Comparison of ENCODE assay signal across 1 cellular context in the genomic region with DNA sequence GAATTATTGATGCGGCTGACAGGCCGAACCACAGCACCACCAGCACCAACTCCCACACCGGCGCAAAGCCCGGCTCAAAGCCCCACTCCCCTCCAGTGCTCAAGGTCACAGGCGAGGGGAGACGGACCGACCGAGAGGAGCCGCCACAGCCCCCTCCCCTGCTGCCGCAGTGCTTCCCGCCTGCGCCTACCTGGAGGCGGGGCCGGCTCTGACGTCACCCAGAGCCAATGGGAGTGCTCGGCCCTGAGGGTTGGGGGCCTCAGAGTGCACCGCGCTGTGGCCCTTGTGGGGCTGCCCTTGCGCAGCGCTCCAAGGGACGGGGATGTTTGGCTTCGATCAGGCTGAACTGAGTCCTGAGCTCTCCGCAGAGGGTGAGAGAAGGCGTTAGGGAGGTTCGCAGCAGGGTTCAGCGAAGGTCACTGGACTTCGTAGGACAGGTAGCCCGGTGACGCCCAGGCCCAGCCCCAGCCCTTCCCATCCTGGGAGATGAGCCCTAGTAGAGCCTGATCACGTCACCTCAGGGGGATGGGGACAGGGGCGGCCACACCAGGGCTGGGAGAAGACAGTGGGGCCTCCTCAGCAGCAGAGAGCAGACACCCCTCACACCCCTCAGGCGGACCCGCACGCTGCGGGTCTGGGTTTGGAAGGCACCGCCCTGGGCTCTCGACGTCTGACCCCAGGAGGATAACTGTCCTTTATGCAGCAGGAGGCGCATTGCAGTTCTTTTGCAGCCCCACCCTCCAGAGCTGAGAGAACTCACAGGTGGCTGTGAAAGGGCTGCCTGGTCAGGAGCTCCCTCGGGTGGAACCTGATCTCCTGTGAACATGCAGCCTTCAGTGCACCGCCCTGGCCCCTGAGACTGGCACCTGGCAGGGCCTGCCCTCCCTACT.
TF ChIP-seq lines count a peak whose summit lies in the region.

No MANE protein-coding gene starts in this region.

TF ChIP-seq in WTC11, 78 proteins besides CTCF, POLR2A, EP300 and RAD21 (continued from another document):
- TF ChIP-seq, protein P1, sequence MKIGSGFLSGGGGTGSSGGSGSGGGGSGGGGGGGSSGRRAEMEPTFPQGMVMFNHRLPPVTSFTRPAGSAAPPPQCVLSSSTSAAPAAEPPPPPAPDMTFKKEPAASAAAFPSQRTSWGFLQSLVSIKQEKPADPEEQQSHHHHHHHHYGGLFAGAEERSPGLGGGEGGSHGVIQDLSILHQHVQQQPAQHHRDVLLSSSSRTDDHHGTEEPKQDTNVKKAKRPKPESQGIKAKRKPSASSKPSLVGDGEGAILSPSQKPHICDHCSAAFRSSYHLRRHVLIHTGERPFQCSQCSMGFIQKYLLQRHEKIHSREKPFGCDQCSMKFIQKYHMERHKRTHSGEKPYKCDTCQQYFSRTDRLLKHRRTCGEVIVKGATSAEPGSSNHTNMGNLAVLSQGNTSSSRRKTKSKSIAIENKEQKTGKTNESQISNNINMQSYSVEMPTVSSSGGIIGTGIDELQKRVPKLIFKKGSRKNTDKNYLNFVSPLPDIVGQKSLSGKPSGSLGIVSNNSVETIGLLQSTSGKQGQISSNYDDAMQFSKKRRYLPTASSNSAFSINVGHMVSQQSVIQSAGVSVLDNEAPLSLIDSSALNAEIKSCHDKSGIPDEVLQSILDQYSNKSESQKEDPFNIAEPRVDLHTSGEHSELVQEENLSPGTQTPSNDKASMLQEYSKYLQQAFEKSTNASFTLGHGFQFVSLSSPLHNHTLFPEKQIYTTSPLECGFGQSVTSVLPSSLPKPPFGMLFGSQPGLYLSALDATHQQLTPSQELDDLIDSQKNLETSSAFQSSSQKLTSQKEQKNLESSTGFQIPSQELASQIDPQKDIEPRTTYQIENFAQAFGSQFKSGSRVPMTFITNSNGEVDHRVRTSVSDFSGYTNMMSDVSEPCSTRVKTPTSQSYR (CRISPR knock-in tag; IDR thresholded peaks at IDR 0.05), result 0 out of 2 replicates have a peak, but pooled peaks have one; percentile 55
- TF ChIP-seq NFYB (CRISPR knock-in tag; conservative IDR thresholded peaks at IDR 0.05; ENCODE audit: low read depth) (peak; percentile 72), FOXP1 (CRISPR knock-in tag; IDR thresholded peaks at IDR 0.05; ENCODE audit: borderline replicate concordance) (no peak), ZNF317 (CRISPR knock-in tag; IDR thresholded peaks at IDR 0.05; ENCODE audit: borderline replicate concordance, low read depth) (no peak), ETV6 (CRISPR knock-in tag; IDR thresholded peaks at IDR 0.05) (peak; percentile 54; the same call in 1 of the 2 replicates), ZNF138 (CRISPR knock-in tag; conservative IDR thresholded peaks at IDR 0.05) (0 out of 2 replicates have a peak, but pooled peaks have one; percentile 68), ATF1 (CRISPR knock-in tag; IDR thresholded peaks at IDR 0.05) (peak; percentile 76; the same call in 1 of the 2 replicates), GTF2I (CRISPR knock-in tag; conservative IDR thresholded peaks at IDR 0.05) (no peak), ZNF219 (CRISPR knock-in tag; IDR thresholded peaks at IDR 0.05; ENCODE audit: borderline replicate concordance) (no peak), GRHL2 (CRISPR knock-in tag; IDR thresholded peaks at IDR 0.05; ENCODE audit: insufficient replicate concordance, severe bottlenecking) (no peak)
- TF ChIP-seq, protein P2, sequence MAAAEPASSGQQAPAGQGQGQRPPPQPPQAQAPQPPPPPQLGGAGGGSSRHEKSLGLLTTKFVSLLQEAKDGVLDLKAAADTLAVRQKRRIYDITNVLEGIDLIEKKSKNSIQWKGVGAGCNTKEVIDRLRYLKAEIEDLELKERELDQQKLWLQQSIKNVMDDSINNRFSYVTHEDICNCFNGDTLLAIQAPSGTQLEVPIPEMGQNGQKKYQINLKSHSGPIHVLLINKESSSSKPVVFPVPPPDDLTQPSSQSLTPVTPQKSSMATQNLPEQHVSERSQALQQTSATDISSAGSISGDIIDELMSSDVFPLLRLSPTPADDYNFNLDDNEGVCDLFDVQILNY (CRISPR knock-in tag; IDR thresholded peaks at IDR 0.05), result peak; percentile 94
- TF ChIP-seq, protein P3, sequence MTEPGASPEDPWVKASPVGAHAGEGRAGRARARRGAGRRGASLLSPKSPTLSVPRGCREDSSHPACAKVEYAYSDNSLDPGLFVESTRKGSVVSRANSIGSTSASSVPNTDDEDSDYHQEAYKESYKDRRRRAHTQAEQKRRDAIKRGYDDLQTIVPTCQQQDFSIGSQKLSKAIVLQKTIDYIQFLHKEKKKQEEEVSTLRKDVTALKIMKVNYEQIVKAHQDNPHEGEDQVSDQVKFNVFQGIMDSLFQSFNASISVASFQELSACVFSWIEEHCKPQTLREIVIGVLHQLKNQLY (CRISPR knock-in tag; IDR thresholded peaks at IDR 0.05), result no peak
